ENCODE assay signal across 23 cellular contexts in genomic region chr17:79547586-79547985, GRCh38.
"Had no signal": no experiment of that assay in that cellular context is flagged by ENCODE, and none has a peak within 500 bp of the region (broad histone marks: within the 10 kb centered on the region; RNA-seq: fewer than 3 reads in every experiment).

No MANE protein-coding gene starts in this region.

- H3K27ac ChIP-seq: coronary artery, foreskin keratinocyte, pancreas, tibial artery, upper lobe of left lung had no signal

- H3K4me2 ChIP-seq: smooth muscle cell had no signal

- H3K36me3 ChIP-seq: pancreas, tibial artery, upper lobe of left lung had no signal

- H3K9me3 ChIP-seq: pancreas had no signal

- H3K27me3 Mint-ChIP-seq: stimulated activated naive CD8-positive, alpha-beta T cell treated with anti-CD3 and anti-CD28 coated beads, Interleukin-15, Interleukin-2, amounts not matched to agents 100 ng/mL and 50 ng/mL, for 24 hours had no signal

- DNase-seq: cerebellar nuclear complex; effector CD4-positive, alpha-beta T cell; endodermal cell; erythroblast; foreskin keratinocyte; left colon; left ventricle myocardium superior; mesenchymal stem cell; midbrain; nucleus accumbens; right cardiac atrium; stimulated activated CD4-positive, alpha-beta T cell treated with anti-CD3 and anti-CD28 coated beads, Interleukin-1b, Interleukin-23, amount 100 ng/mL, for 48 hours; stimulated activated CD4-positive, alpha-beta T cell treated with anti-CD3 and anti-CD28 coated beads, Interleukin-4, amount 100 ng/mL, for 24 hours; tibial artery had no signal

- H3K4me3 ChIP-seq: coronary artery, lung, pancreas, smooth muscle cell, tibial artery, upper lobe of left lung had no signal

- H3K4me3 Mint-ChIP-seq: endodermal cell; stimulated activated memory B cell treated with anti-CD40 and anti-IgM and Interleukin-4, amounts not matched to agents 10 μg/mL and 1 μg/mL and 100 μg/mL, for 72 hours; stimulated activated naive CD8-positive, alpha-beta T cell treated with anti-CD3 and anti-CD28 coated beads, Interleukin-15, Interleukin-2, amounts not matched to agents 100 ng/mL and 50 ng/mL, for 24 hours had no signal

- ATAC-seq: foreskin keratinocyte, left colon, left ventricle myocardium superior, pancreas, right cardiac atrium had no signal

- H3K9me3 Mint-ChIP-seq: stimulated activated naive CD8-positive, alpha-beta T cell treated with anti-CD3 and anti-CD28 coated beads, Interleukin-15, Interleukin-2, amounts not matched to agents 100 ng/mL and 50 ng/mL, for 24 hours had no signal

- H3K27me3 ChIP-seq: foreskin keratinocyte, upper lobe of left lung had no signal

- H3K4me1 Mint-ChIP-seq: stimulated activated memory B cell treated with anti-CD40 and anti-IgM and Interleukin-4, amounts not matched to agents 10 μg/mL and 1 μg/mL and 100 μg/mL, for 72 hours had no signal

- FAIRE-seq: endothelial cell of umbilical vein, pancreas had no signal

- H3K27ac Mint-ChIP-seq: endodermal cell; progenitor cell of endocrine pancreas; stimulated activated memory B cell treated with anti-CD40 and anti-IgM and Interleukin-4, amounts not matched to agents 10 μg/mL and 1 μg/mL and 100 μg/mL, for 72 hours; stimulated activated naive CD8-positive, alpha-beta T cell treated with anti-CD3 and anti-CD28 coated beads, Interleukin-15, Interleukin-2, amounts not matched to agents 100 ng/mL and 50 ng/mL, for 24 hours had no signal

- H3K36me3 Mint-ChIP-seq: stimulated activated memory B cell treated with anti-CD40 and anti-IgM and Interleukin-4, amounts not matched to agents 10 μg/mL and 1 μg/mL and 100 μg/mL, for 72 hours had no signal

- H3K4me1 ChIP-seq: foreskin keratinocyte, pancreas, tibial artery, upper lobe of left lung had no signal
